Comparison of ENCODE assay signal across 8 cellular contexts in genomic region chr12:113955109-113955970, GRCh38. TPM values are rescaled to one million over a fixed set of nuclear protein-coding genes. Genes with fewer than 3 reads are reported as not detected.
DNase-seq lines count a peak whose midpoint lies in the region; ATAC-seq and TF ChIP-seq lines count a peak whose summit lies in the region.

No MANE protein-coding gene starts in this region.

- CTCF ChIA-PET in RWPE1 (lab: Yijun Ruan, JAX), result interaction anchor here (0.5 to 3.0 kb wide), 9 partner anchors 10 to 1949 kb away, joined by 3 to 11 read pairs (median 3); partner anchors contain the start of gene RBM19

- intact Hi-C loops in dorsolateral prefrontal cortex (cut with DNase I), result no loop called here
- intact Hi-C loops in heart left ventricle (cut with DNase I), result no loop called here
- intact Hi-C loops in esophagus muscularis mucosa (cut with DNase I), result loop anchor here (1.0 kb wide), 1 partner anchor 18 kb away; no protein-coding TSS in a partner anchor

- peak; percentile 30 for DNase-seq in AG08395 (ENCODE audit: low spot score)
- DNase-seq in GM23248, result peak; percentile 21
- peak; percentile 39 for DNase-seq in RWPE1 (ENCODE audit: low spot score)
- no peak for DNase-seq in fibroblast of the aortic adventitia (ENCODE audit: low read depth)
- DNase-seq in dorsolateral prefrontal cortex, result no peak
- DNase-seq in heart left ventricle, result no peak
- no peak for DNase-seq in Ammon's horn (ENCODE audit: low spot score)
- DNase-seq in esophagus muscularis mucosa (ENCODE audit: extremely low spot score), result no peak

- no peaks in the 10 kb centered on the region for H3F3A ChIP-seq in GM23248 (ENCODE audit: insufficient read depth)

- TF ChIP-seq EP300 in esophagus muscularis mucosa (IDR thresholded peaks at IDR 0.05), result no peak

- no peaks in the 10 kb centered on the region for H3K9me2 ChIP-seq in GM23248 (ENCODE audit: insufficient read depth)

- H3K36me3 ChIP-seq in GM23248 (ENCODE audit: low read depth), result peaks cover 13% of the 10 kb centered on the region
- peaks cover 4 to 100% (median 93%) of the 10 kb centered on the region in 9 donors for H3K36me3 ChIP-seq in heart left ventricle
- peaks cover 81 to 100% (median 98%) of the 10 kb centered on the region in 4 donors for H3K36me3 ChIP-seq in esophagus muscularis mucosa

- H3K27me3 ChIP-seq in GM23248 (replicated peaks; ENCODE audit: insufficient read depth), result no peaks in the 10 kb centered on the region
- H3K27me3 ChIP-seq in dorsolateral prefrontal cortex, result no peaks in the 10 kb centered on the region
- no peaks in the 10 kb centered on the region for H3K27me3 ChIP-seq in heart left ventricle
- no peaks in the 10 kb centered on the region for H3K27me3 ChIP-seq in esophagus muscularis mucosa

- no peak overlapping the region for H3K9ac ChIP-seq in GM23248

- H3K79me2 ChIP-seq in GM23248 (ENCODE audit: insufficient read depth), result no peaks in the 10 kb centered on the region

- POLR2A ChIA-PET in RWPE1 (lab: Yijun Ruan, JAX; ENCODE audit: low non-redundant PET), result no interaction called here

- in situ Hi-C loops in GM23248 (cut with MboI), result no loop called here

- ATAC-seq in heart left ventricle, result no peak

- no peak overlapping the region for H3K27ac ChIP-seq in GM23248
- peak overlapping the region; percentile 42 for H3K27ac ChIP-seq in RWPE1
- H3K27ac ChIP-seq in dorsolateral prefrontal cortex, result no peak overlapping the region
- H3K27ac ChIP-seq in heart left ventricle, result no peak overlapping the region
- no peak overlapping the region for H3K27ac ChIP-seq in esophagus muscularis mucosa (replicated peaks in 1 of 4)

- no peaks in the 10 kb centered on the region for H3K4me1 ChIP-seq in GM23248 (ENCODE audit: insufficient read depth)
- no peaks in the 10 kb centered on the region for H3K4me1 ChIP-seq in heart left ventricle
- H3K4me1 ChIP-seq in esophagus muscularis mucosa, result no peaks in the 10 kb centered on the region

- no peak overlapping the region for H3K4me2 ChIP-seq in GM23248 (ENCODE audit: unreplicated experiment)

- peak; percentile 32 for TF ChIP-seq CTCF in RWPE1 (conservative IDR thresholded peaks at IDR 0.05; ENCODE audit: low read depth)
- peak; percentile 49 for TF ChIP-seq CTCF in fibroblast of the aortic adventitia (IDR thresholded peaks at IDR 0.05; ENCODE audit: insufficient read depth, low read length)
- TF ChIP-seq CTCF in dorsolateral prefrontal cortex (IDR thresholded peaks at IDR 0.05 in 54 of 56, conservative IDR thresholded peaks at IDR 0.05 in 2 of 56; ENCODE audit: low read depth in 1 of 56, partially characterized antibody in 56 of 56), result peak in 4 of 56 donors; percentile 12 to 23 (median 14)
- TF ChIP-seq CTCF in heart left ventricle (IDR thresholded peaks at IDR 0.05), result peak in 3 of 12 donors; percentile 6 to 18 (median 17)
- peak in 1 of 3 experiments; percentile 14 for TF ChIP-seq CTCF in esophagus muscularis mucosa (IDR thresholded peaks at IDR 0.05)

- H3K4me3 ChIP-seq in GM23248 (no peak overlapping the region), fibroblast of the aortic adventitia (ENCODE audit: low read depth, low read length) (no peak overlapping the region), dorsolateral prefrontal cortex (no peak overlapping the region), heart left ventricle (no peak overlapping the region), esophagus muscularis mucosa (no peak overlapping the region)

- 85 to 88% methylated on average over 15 of the region's 15 CpGs for WGBS in GM23248 (ENCODE audit: low coverage in 1 of 2, low lambda C conversion rate in 2 of 2, missing lambda C conversion rate in 2 of 2), 2 experiments
- 79 to 86% (median 84%) methylated on average over 14 to 15 of the region's 15 CpGs for WGBS in heart left ventricle, 4 donors
- 81% methylated on average over 15 of the region's 15 CpGs for WGBS in esophagus muscularis mucosa

- H2AFZ ChIP-seq in GM23248, result no peak overlapping the region

- TF ChIP-seq POLR2A in heart left ventricle (IDR thresholded peaks at IDR 0.05), result no peak
- no peak for TF ChIP-seq POLR2A in esophagus muscularis mucosa (IDR thresholded peaks at IDR 0.05; ENCODE audit: low read depth)

- no peaks in the 10 kb centered on the region for H3K9me3 ChIP-seq in GM23248 (ENCODE audit: low read depth)
- H3K9me3 ChIP-seq in heart left ventricle, result no peaks in the 10 kb centered on the region
- no peaks in the 10 kb centered on the region for H3K9me3 ChIP-seq in esophagus muscularis mucosa

- no peaks in the 10 kb centered on the region for H4K20me1 ChIP-seq in GM23248 (ENCODE audit: insufficient read depth)

RNA-seq across cellular contexts. Expression of gene RBM19, which starts 10.8 kb away (rescaled TPM):
- total RNA-seq in GM23248 (2014; rRNA removed; shearing (Covaris generic)), result 13.3 and 17.1 TPM in 2 replicates
- polyA plus RNA-seq in GM23248 (2016; fragmentation: Nextera tagmentation; extraction: Ambion mirVana) (13.4 and 14.8 TPM in 2 replicates), heart left ventricle (10 to 100 TPM; 16.1 to 27.1 TPM)
- total RNA-seq in fibroblast of the aortic adventitia (ENCODE audit: low replicate concordance) (17.1 and 22.6 TPM in 2 replicates), dorsolateral prefrontal cortex (10 to 100 TPM; 29.7 to 64.7 (median 41.5) TPM), heart left ventricle (10 to 100 TPM; 12.7 to 23.8 (median 17.4) TPM), esophagus muscularis mucosa (10 to 100 TPM; 26.7 to 40.0 (median 27.4) TPM)

Comparison
In these comparisons a context has a peak if more than half of its experiments do, and no peak if none do; other contexts are left out.
1. DNase-seq: peak in AG08395 (single experiment), GM23248 (single experiment) and RWPE1 (single experiment); none in fibroblast of the aortic adventitia (single experiment), dorsolateral prefrontal cortex (0 of 10), heart left ventricle (0 of 5), Ammon's horn (single experiment) and esophagus muscularis mucosa (single experiment).